23 cellular contexts compared by ENCODE assay signal in the genomic region with DNA sequence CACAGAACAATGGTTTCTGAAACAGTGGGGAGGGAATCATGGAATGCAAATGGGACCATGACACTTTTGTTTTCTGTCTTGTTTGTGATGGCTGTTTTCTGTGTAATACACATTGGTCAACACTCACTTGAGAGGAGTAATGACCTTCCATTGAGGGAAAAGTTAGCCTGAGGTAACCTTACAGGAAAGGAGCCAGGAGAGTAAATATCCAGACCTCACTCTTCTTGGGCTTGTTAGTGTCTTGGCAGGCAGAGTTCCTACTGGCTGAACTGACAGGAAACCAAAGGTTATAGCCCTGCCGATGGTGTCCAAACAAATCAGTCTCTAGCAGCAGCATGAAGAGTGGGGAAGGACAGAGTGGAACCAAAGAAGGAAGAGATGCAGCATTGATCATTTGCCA. TPM values are rescaled to one million over a fixed set of nuclear protein-coding genes. Genes with fewer than 3 reads are reported as not detected.
DNase-seq lines count a peak whose midpoint lies in the region; ATAC-seq and TF ChIP-seq lines count a peak whose summit lies in the region.
"Had no signal": no experiment of that assay in that cellular context is flagged by ENCODE, and none has a peak within 500 bp of the region (broad histone marks: within the 10 kb centered on the region; RNA-seq: fewer than 3 reads in every experiment).

No MANE protein-coding gene starts in this region.

- TF ChIP-seq CTCF in LNCaP clone FGC (IDR thresholded peaks at IDR 0.05; ENCODE audit: control insufficient read depth, extremely low read depth, insufficient read depth) (no peak), body of pancreas (IDR thresholded peaks at IDR 0.05) (no peak), nephron progenitor cell (IDR thresholded peaks at IDR 0.05) (no peak)

- WGBS in body of pancreas, 2 donors, result 0 to 10% methylated on average over 1 of the region's 1 CpG

- no peaks in the 10 kb centered on the region for H3K36me3 Mint-ChIP-seq in nephron progenitor cell (ENCODE audit: low read depth)
- H3K36me3 Mint-ChIP-seq: IgD-negative memory B cell had no signal

- no peaks in the 10 kb centered on the region for H3K36me3 ChIP-seq in body of pancreas (replicated peaks in 1 of 2; ENCODE audit: insufficient read depth in 1 of 2, low read depth in 2 of 2)
- H3K36me3 ChIP-seq: BLaER1 had no signal

- peak; percentile 16 for DNase-seq in H4 (ENCODE audit: low spot score)
- DNase-seq in LNCaP clone FGC (ENCODE audit: low read depth), result peak; percentile 85
- DNase-seq in body of pancreas, result peak in 1 of 4 donors; percentile 38
- no peak for DNase-seq in nephron progenitor cell
- no peak for DNase-seq in cerebellar nuclear complex (lab: John Stamatoyannopoulos, UW)
- no peak for DNase-seq in ecto neural progenitor cell (ENCODE audit: low spot score)
- DNase-seq: CD4-positive, alpha-beta T cell; COR-L47; DMS79; H9; MV-4-11; NCI-H187 treated with DMSO at 0.1 percent for 48 hours; NCI-H226; NCI-H510A treated with DMSO at 0.1 percent for 48 hours; PC-3; RPMI8226; SHP77; SW 1271 had no signal

- H3K4me3 Mint-ChIP-seq in nephron progenitor cell, result no peak overlapping the region
- H3K4me3 Mint-ChIP-seq: CD4-positive, alpha-beta T cell; H9; IgD-negative memory B cell had no signal

- H3K27ac Mint-ChIP-seq in nephron progenitor cell, result peak overlapping the region; percentile 87
- H3K27ac Mint-ChIP-seq: CD4-positive, alpha-beta T cell; H9; IgD-negative memory B cell had no signal

- H3K4me3 ChIP-seq in LNCaP clone FGC (ENCODE audit: low read depth, low read length), result no peak overlapping the region
- H3K4me3 ChIP-seq in body of pancreas, result no peak overlapping the region
- H3K4me3 ChIP-seq: BLaER1, GM12878 had no signal

- peaks cover 12% of the 10 kb centered on the region for H3K4me1 ChIP-seq in body of pancreas
- H3K4me1 ChIP-seq: BLaER1 had no signal

- no peaks in the 10 kb centered on the region for H3K27me3 ChIP-seq in body of pancreas
- H3K27me3 ChIP-seq: BLaER1 had no signal

- ATAC-seq in body of pancreas (peak; percentile 50), HG03135 (IDR thresholded peaks at IDR 0.05; ENCODE audit: unreplicated experiment) (no peak)
- ATAC-seq: GM12878, PC-3 had no signal

- intact Hi-C loops in body of pancreas (cut with DNase I), result no loop called here

- no peak overlapping the region for H3K27ac ChIP-seq in body of pancreas
- H3K27ac ChIP-seq: BLaER1 had no signal

- H3K4me1 Mint-ChIP-seq in nephron progenitor cell, result peaks cover 7% of the 10 kb centered on the region
- H3K4me1 Mint-ChIP-seq: IgD-negative memory B cell had no signal

- no peaks in the 10 kb centered on the region for H3K27me3 Mint-ChIP-seq in nephron progenitor cell (ENCODE audit: low read depth, poor library complexity)
- H3K27me3 Mint-ChIP-seq: CD4-positive, alpha-beta T cell; IgD-negative memory B cell had no signal

- H3K9me3 Mint-ChIP-seq in nephron progenitor cell, result no peaks in the 10 kb centered on the region
- H3K9me3 Mint-ChIP-seq: CD4-positive, alpha-beta T cell; H9 had no signal

- H3K9me3 ChIP-seq in body of pancreas, result no peaks in the 10 kb centered on the region
- H3K9me3 ChIP-seq: BLaER1 had no signal

- TF ChIP-seq POLR2A in body of pancreas (IDR thresholded peaks at IDR 0.05), result no peak

RNA-seq across cellular contexts. Expression of a gene that starts 17.2 kb away (rescaled TPM):
- total RNA-seq in H4 (2014; rRNA removed; shearing (Covaris generic)), result 0.29 TPM in 1 of 2 replicates, not detected in the other
- not detected for total RNA-seq in body of pancreas
- total RNA-seq: CD4-positive, alpha-beta T cell; GM12878; HT1080 had no signal

Comparison
In these comparisons a context has a peak if more than half of its experiments do, and no peak if none do; other contexts are left out.
1. DNase-seq: peak in H4 (single experiment) and LNCaP clone FGC (single experiment); none in nephron progenitor cell (single experiment), cerebellar nuclear complex (0 of 2) and ecto neural progenitor cell (single experiment).